1 cellular context compared by ENCODE assay signal in the genomic region with DNA sequence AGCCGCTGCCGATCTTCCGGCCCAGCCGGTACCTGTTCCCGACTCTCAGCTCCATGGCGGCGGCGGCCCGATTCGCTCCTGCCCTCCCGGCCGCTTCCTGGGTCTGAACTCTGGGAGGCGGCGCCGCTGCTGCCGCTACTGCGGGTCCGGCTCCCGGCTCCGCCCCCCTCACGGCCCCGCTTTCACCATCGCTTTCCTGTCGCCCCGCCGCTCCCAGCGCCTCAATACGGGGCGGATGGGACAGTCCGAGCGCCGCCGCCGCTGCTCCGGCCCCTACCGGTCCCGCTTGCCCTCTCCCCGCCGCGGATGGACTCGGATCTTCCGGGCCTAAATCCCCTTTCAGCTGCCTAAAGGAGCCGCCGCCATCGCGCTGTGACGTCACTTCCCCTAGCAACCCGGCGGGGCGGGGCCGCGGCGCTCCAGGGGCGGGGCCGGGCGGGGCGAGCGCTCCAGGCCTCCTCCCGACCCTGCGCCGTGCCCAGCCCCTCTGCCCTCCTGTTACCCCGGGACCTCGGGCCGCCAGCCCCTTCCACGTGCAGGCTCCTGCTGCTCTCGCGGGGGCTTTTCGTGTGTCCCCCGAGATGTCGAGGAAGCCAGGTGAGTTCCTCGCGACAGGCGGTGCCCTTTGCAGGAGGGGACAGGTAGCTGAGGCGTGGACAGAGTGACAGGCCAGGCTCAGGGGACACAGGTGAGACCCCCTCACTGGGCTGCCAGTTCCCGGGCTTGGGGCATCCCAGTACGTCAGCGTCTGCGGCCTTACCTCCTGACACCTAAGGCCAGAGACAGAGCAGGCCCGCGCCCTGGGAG.
A peak's percentile ranks its signal among the peaks of the same experiment; 100 is the strongest.
TF ChIP-seq lines count a peak whose summit lies in the region.

A gene (minus strand): TSS at position 374 of the 807 bp plus-strand sequence. CDS start 319 bp downstream, at position 55.

TF ChIP-seq in IMR-90, 13 proteins besides CTCF, POLR2A, EP300 and RAD21 (continued from another document):
- 0 out of 2 replicates have a peak, but pooled peaks have one; percentile 46 for TF ChIP-seq MXI1 (IDR thresholded peaks at IDR 0.05; ENCODE audit: borderline replicate concordance, low read depth, low read length)
- 0 out of 2 replicates have a peak, but pooled peaks have one; percentile 2 for TF ChIP-seq FOS (IDR thresholded peaks at IDR 0.05; ENCODE audit: low read depth, low read length)
- TF ChIP-seq, protein P1, sequence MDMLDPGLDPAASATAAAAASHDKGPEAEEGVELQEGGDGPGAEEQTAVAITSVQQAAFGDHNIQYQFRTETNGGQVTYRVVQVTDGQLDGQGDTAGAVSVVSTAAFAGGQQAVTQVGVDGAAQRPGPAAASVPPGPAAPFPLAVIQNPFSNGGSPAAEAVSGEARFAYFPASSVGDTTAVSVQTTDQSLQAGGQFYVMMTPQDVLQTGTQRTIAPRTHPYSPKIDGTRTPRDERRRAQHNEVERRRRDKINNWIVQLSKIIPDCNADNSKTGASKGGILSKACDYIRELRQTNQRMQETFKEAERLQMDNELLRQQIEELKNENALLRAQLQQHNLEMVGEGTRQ (IDR thresholded peaks at IDR 0.05; ENCODE audit: low read depth, low read length) = no peak
